20 cellular contexts compared by ENCODE assay signal in the genomic region with DNA sequence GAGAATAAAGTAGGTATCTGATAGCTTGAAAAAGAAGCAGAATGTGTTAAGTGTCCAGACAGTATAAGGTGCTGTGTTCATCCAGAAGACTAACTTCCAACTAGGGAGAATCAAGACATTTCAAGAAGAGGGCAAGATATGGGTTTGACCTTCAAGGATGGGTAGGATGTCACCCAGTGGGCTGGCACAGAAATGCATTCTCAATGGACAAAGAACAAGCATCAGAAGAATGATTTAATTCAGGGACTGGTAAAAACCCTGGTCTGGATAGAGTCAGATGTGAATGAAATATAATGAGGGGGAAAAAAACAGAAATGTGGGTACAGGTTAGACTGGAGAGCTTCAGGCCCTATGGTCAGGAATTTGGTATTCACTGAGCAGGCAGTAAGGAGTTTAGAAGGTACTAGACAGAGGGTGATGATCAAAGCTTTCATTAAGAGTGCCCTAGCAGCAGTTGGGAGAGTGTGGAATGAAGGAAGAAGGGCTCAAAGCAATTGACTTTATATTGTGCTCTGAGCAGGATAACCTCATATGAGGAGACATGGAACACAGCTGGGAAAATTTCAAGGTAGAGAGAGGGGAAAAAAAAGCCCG.
DNase-seq lines count a peak whose midpoint lies in the region; ATAC-seq lines count a peak whose summit lies in the region.
"Had no signal": no experiment of that assay in that cellular context is flagged by ENCODE, and none has a peak within 500 bp of the region (broad histone marks: within the 10 kb centered on the region; RNA-seq: fewer than 3 reads in every experiment).

No MANE protein-coding gene starts in this region.

- no peaks in the 10 kb centered on the region for H3K79me1 ChIP-seq in mesendoderm (ENCODE audit: low read length)

- no peak overlapping the region for H3K18ac ChIP-seq in mesendoderm (ENCODE audit: low read length)

- no peak overlapping the region for H3K4ac ChIP-seq in mesendoderm (ENCODE audit: low read depth, low read length)

- H2AK5ac ChIP-seq in mesendoderm (ENCODE audit: low read length): no peak overlapping the region

- peaks cover 30% of the 10 kb centered on the region for H3K36me3 Mint-ChIP-seq in activated naive CD4-positive, alpha-beta T cell treated with anti-CD3 and anti-CD28 coated beads, Interleukin-2, amount 50 U/mL, for 24 hours
- peaks cover 29 to 41% of the 10 kb centered on the region in 2 donors for H3K36me3 Mint-ChIP-seq in activated naive CD4-positive, alpha-beta T cell treated with anti-CD3 and anti-CD28 coated beads, Interleukin-2, amount 50 U/mL, for 72 hours
- peaks cover 26% of the 10 kb centered on the region for H3K36me3 Mint-ChIP-seq in activated T-helper 2 cell treated with anti-CD3 and anti-CD28 coated beads, Interferon-gamma antibody, Interleukin-2, Interleukin-4, amounts not matched to agents 10 μg/mL and 5 μg/mL and 100 μg/mL, durations not matched to agents 14 hours and 24 hours and 36 hours (ENCODE audit: low read depth)
- H3K36me3 Mint-ChIP-seq in immature natural killer cell: no peaks in the 10 kb centered on the region

- no peak for DNase-seq in activated naive CD4-positive, alpha-beta T cell treated with anti-CD3 and anti-CD28 coated beads, Interleukin-2, amount 50 U/mL, for 72 hours (ENCODE audit: low spot score in 2 of 2)
- DNase-seq in activated T-helper 2 cell treated with anti-CD3 and anti-CD28 coated beads, Interferon-gamma antibody, Interleukin-2, Interleukin-4, amounts not matched to agents 10 μg/mL and 5 μg/mL and 100 μg/mL, durations not matched to agents 14 hours and 24 hours and 36 hours (ENCODE audit: low spot score): no peak
- DNase-seq in mesendoderm (no peak), immature natural killer cell (no peak)
- DNase-seq: activated CD4-positive, alpha-beta T cell treated with anti-CD3 and anti-CD28 coated beads for 1 hour; gastrocnemius medialis; IMR-90; lower lobe of right lung; NCI-H1930; NCI-H510A treated with DMSO at 0.1 percent for 48 hours; SHP77 treated with DMSO at 0.1 percent for 48 hours; T1000 had no signal

- intact Hi-C loops in activated T-helper 2 cell treated with anti-CD3 and anti-CD28 coated beads, Interferon-gamma antibody, Interleukin-2, Interleukin-4, amounts not matched to agents 10 μg/mL and 5 μg/mL and 100 μg/mL, durations not matched to agents 14 hours and 24 hours and 36 hours (cut with micrococcal nuclease): no loop called here

- H3K27ac Mint-ChIP-seq in activated naive CD4-positive, alpha-beta T cell treated with anti-CD3 and anti-CD28 coated beads, Interleukin-2, amount 50 U/mL, for 24 hours: peak overlapping the region; percentile 68
- peak overlapping the region in 1 of 2 donors; percentile 93 for H3K27ac Mint-ChIP-seq in activated naive CD4-positive, alpha-beta T cell treated with anti-CD3 and anti-CD28 coated beads, Interleukin-2, amount 50 U/mL, for 72 hours
- no peak overlapping the region for H3K27ac Mint-ChIP-seq in activated T-helper 2 cell treated with anti-CD3 and anti-CD28 coated beads, Interferon-gamma antibody, Interleukin-2, Interleukin-4, amounts not matched to agents 10 μg/mL and 5 μg/mL and 100 μg/mL, durations not matched to agents 14 hours and 24 hours and 36 hours
- no peak overlapping the region for H3K27ac Mint-ChIP-seq in immature natural killer cell

- no peak overlapping the region for H3K23ac ChIP-seq in mesendoderm (ENCODE audit: low read length)

- no peak overlapping the region for H2BK120ac ChIP-seq in mesendoderm (ENCODE audit: low read depth, low read length)

- peaks cover 9% of the 10 kb centered on the region for H3K9me3 Mint-ChIP-seq in activated naive CD4-positive, alpha-beta T cell treated with anti-CD3 and anti-CD28 coated beads, Interleukin-2, amount 50 U/mL, for 24 hours
- H3K9me3 Mint-ChIP-seq in activated naive CD4-positive, alpha-beta T cell treated with anti-CD3 and anti-CD28 coated beads, Interleukin-2, amount 50 U/mL, for 72 hours: peaks cover 15 to 21% of the 10 kb centered on the region in 2 donors
- H3K9me3 Mint-ChIP-seq in activated T-helper 2 cell treated with anti-CD3 and anti-CD28 coated beads, Interferon-gamma antibody, Interleukin-2, Interleukin-4, amounts not matched to agents 10 μg/mL and 5 μg/mL and 100 μg/mL, durations not matched to agents 14 hours and 24 hours and 36 hours: peaks cover 23% of the 10 kb centered on the region
- H3K9me3 Mint-ChIP-seq in immature natural killer cell: peaks cover 0 to 7% (median under 1%) of the 10 kb centered on the region in 6 donors

- no peaks in the 10 kb centered on the region for H3K4me1 ChIP-seq in mesendoderm (ENCODE audit: control insufficient read depth, low read depth, low read length)
- H3K4me1 ChIP-seq: lower lobe of right lung had no signal

- H3K9ac ChIP-seq in mesendoderm (ENCODE audit: low read length): no peak overlapping the region

- no peak overlapping the region for H2BK15ac ChIP-seq in mesendoderm (replicated peaks; ENCODE audit: low read depth)

- H3K4me1 Mint-ChIP-seq in activated naive CD4-positive, alpha-beta T cell treated with anti-CD3 and anti-CD28 coated beads, Interleukin-2, amount 50 U/mL, for 24 hours: peaks cover 52% of the 10 kb centered on the region
- peaks cover 55% of the 10 kb centered on the region for H3K4me1 Mint-ChIP-seq in activated T-helper 2 cell treated with anti-CD3 and anti-CD28 coated beads, Interferon-gamma antibody, Interleukin-2, Interleukin-4, amounts not matched to agents 10 μg/mL and 5 μg/mL and 100 μg/mL, durations not matched to agents 14 hours and 24 hours and 36 hours (ENCODE audit: low read depth)
- H3K4me1 Mint-ChIP-seq in immature natural killer cell: peaks cover 9 to 18% of the 10 kb centered on the region in 2 donors

- H3K27ac ChIP-seq in mesendoderm (ENCODE audit: low read depth, low read length) (no peak overlapping the region), temporal lobe (ENCODE audit: low read depth, low read length) (peak overlapping the region; percentile 64)
- H3K27ac ChIP-seq: coronary artery, epithelial cell of prostate, gastrocnemius medialis, lower lobe of right lung, neutrophil had no signal

- no peak overlapping the region for H3K4me2 ChIP-seq in mesendoderm (ENCODE audit: low read length)

- no peak overlapping the region for H3K56ac ChIP-seq in mesendoderm (ENCODE audit: low read length)

- ATAC-seq in activated naive CD4-positive, alpha-beta T cell treated with anti-CD3 and anti-CD28 coated beads, Interleukin-2, amount 50 U/mL, for 72 hours: no peak
- no peak for ATAC-seq in HG02763 (IDR thresholded peaks at IDR 0.05; ENCODE audit: unreplicated experiment)
- ATAC-seq in GM21526 (IDR thresholded peaks at IDR 0.05; ENCODE audit: low FRiP score, unreplicated experiment): no peak
- ATAC-seq: gastrocnemius medialis, lower lobe of right lung, sciatic nerve had no signal

- no peaks in the 10 kb centered on the region for H3K27me3 Mint-ChIP-seq in activated naive CD4-positive, alpha-beta T cell treated with anti-CD3 and anti-CD28 coated beads, Interleukin-2, amount 50 U/mL, for 24 hours
- no peaks in the 10 kb centered on the region for H3K27me3 Mint-ChIP-seq in activated T-helper 2 cell treated with anti-CD3 and anti-CD28 coated beads, Interferon-gamma antibody, Interleukin-2, Interleukin-4, amounts not matched to agents 10 μg/mL and 5 μg/mL and 100 μg/mL, durations not matched to agents 14 hours and 24 hours and 36 hours (ENCODE audit: low read depth)
- peaks cover 0 to 4% (median 0%) of the 10 kb centered on the region in 3 donors for H3K27me3 Mint-ChIP-seq in immature natural killer cell (ENCODE audit: low read depth in 3 of 3)

- no peaks in the 10 kb centered on the region for H3K27me3 ChIP-seq in mesendoderm (ENCODE audit: insufficient read depth, low read length, poor library complexity)
- H3K27me3 ChIP-seq: gastrocnemius medialis had no signal

- H4K8ac ChIP-seq in mesendoderm (ENCODE audit: low read depth, low read length): peak overlapping the region; percentile 56

- H3K79me2 ChIP-seq in mesendoderm (ENCODE audit: control insufficient read depth, insufficient read depth, low read length): no peaks in the 10 kb centered on the region

- no peaks in the 10 kb centered on the region for H3K36me3 ChIP-seq in mesendoderm (ENCODE audit: control insufficient read depth, insufficient read depth, low read length)
- H3K36me3 ChIP-seq: gastrocnemius medialis, lower lobe of right lung, neutrophil had no signal

- peak overlapping the region; percentile 95 for H3K4me3 Mint-ChIP-seq in activated naive CD4-positive, alpha-beta T cell treated with anti-CD3 and anti-CD28 coated beads, Interleukin-2, amount 50 U/mL, for 24 hours
- H3K4me3 Mint-ChIP-seq in activated T-helper 2 cell treated with anti-CD3 and anti-CD28 coated beads, Interferon-gamma antibody, Interleukin-2, Interleukin-4, amounts not matched to agents 10 μg/mL and 5 μg/mL and 100 μg/mL, durations not matched to agents 14 hours and 24 hours and 36 hours (ENCODE audit: low read depth): peak overlapping the region; percentile 67
- no peak overlapping the region for H3K4me3 Mint-ChIP-seq in immature natural killer cell

- no peak overlapping the region for H3K4me3 ChIP-seq in mesendoderm (ENCODE audit: low read length)
- H3K4me3 ChIP-seq: coronary artery, gastrocnemius medialis, lower lobe of right lung had no signal

- no peak overlapping the region for H2BK5ac ChIP-seq in mesendoderm (ENCODE audit: low read length)

- H4K5ac ChIP-seq in mesendoderm (ENCODE audit: low read length): no peak overlapping the region

- no CpG with 5 or more reads among the region's 1 CpG for WGBS in mesendoderm (ENCODE audit: extremely low coverage, insufficient coverage, low lambda C conversion rate)

Comparison
In these comparisons a context has a peak if more than half of its experiments do, and no peak if none do; other contexts are left out.
1. H3K4me3 Mint-ChIP-seq: peak in activated naive CD4-positive, alpha-beta T cell treated with anti-CD3 and anti-CD28 coated beads, Interleukin-2, amount 50 U/mL, for 24 hours (single experiment) and activated T-helper 2 cell treated with anti-CD3 and anti-CD28 coated beads, Interferon-gamma antibody, Interleukin-2, Interleukin-4, amounts not matched to agents 10 μg/mL and 5 μg/mL and 100 μg/mL, durations not matched to agents 14 hours and 24 hours and 36 hours (single experiment); none in immature natural killer cell (0 of 5).